Comparison of ENCODE assay signal across 1 cellular context in genomic region chr15:57537072-57537471, GRCh38.
TF ChIP-seq lines count a peak whose summit lies in the region.

No MANE protein-coding gene starts in this region.

TF ChIP-seq in SK-N-SH, 30 proteins besides CTCF, POLR2A, EP300 and RAD21 (continued from another document):
- TF ChIP-seq IRF3 (IDR thresholded peaks at IDR 0.05; ENCODE audit: low read depth, low read length) (no peak), POLR2AphosphoS5 (IDR thresholded peaks at IDR 0.05; ENCODE audit: low read depth, low read length) (no peak)
